In the genomic region with DNA sequence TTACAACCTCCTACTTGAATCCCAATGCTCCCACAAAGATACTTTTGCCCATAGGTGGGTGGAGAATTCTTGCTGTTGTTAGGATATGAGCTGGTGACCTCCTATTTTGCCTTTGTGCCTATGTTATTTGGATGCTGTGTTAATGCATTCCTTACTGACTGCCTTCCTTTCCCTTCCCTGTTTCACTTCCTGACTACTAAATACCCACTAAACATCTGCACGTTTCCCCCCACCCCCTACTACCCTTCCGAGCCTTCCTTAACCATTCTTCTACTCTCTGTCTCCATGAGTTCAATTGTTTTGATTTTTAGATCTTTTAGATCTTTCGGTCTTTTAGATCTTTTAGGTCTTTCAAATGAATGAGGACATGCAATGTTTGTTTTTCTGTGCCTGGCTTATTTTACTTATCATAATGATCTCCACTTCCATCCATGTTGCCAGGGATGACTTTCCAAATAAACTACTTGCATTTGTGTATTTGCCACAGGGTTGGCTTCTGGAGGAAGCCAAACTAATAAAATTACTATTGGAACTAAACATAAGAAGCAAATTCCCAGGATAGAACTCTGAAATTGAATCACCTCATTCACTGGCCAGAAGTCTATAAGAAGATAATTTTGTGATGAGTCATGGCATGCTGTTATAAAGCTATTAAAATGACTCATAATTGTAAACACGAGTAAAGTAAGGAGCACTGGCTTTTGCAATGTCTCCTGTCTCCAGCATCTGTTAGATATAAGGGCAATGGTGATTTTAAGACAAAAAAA, we compare ENCODE assay signal across 1 cellular context.
TF ChIP-seq lines count a peak whose summit lies in the region.

No MANE protein-coding gene starts in this region.

TF ChIP-seq in HepG2, 621 proteins besides CTCF, POLR2A, EP300 and RAD21 (continued from another document):
- TF ChIP-seq, protein P1, sequence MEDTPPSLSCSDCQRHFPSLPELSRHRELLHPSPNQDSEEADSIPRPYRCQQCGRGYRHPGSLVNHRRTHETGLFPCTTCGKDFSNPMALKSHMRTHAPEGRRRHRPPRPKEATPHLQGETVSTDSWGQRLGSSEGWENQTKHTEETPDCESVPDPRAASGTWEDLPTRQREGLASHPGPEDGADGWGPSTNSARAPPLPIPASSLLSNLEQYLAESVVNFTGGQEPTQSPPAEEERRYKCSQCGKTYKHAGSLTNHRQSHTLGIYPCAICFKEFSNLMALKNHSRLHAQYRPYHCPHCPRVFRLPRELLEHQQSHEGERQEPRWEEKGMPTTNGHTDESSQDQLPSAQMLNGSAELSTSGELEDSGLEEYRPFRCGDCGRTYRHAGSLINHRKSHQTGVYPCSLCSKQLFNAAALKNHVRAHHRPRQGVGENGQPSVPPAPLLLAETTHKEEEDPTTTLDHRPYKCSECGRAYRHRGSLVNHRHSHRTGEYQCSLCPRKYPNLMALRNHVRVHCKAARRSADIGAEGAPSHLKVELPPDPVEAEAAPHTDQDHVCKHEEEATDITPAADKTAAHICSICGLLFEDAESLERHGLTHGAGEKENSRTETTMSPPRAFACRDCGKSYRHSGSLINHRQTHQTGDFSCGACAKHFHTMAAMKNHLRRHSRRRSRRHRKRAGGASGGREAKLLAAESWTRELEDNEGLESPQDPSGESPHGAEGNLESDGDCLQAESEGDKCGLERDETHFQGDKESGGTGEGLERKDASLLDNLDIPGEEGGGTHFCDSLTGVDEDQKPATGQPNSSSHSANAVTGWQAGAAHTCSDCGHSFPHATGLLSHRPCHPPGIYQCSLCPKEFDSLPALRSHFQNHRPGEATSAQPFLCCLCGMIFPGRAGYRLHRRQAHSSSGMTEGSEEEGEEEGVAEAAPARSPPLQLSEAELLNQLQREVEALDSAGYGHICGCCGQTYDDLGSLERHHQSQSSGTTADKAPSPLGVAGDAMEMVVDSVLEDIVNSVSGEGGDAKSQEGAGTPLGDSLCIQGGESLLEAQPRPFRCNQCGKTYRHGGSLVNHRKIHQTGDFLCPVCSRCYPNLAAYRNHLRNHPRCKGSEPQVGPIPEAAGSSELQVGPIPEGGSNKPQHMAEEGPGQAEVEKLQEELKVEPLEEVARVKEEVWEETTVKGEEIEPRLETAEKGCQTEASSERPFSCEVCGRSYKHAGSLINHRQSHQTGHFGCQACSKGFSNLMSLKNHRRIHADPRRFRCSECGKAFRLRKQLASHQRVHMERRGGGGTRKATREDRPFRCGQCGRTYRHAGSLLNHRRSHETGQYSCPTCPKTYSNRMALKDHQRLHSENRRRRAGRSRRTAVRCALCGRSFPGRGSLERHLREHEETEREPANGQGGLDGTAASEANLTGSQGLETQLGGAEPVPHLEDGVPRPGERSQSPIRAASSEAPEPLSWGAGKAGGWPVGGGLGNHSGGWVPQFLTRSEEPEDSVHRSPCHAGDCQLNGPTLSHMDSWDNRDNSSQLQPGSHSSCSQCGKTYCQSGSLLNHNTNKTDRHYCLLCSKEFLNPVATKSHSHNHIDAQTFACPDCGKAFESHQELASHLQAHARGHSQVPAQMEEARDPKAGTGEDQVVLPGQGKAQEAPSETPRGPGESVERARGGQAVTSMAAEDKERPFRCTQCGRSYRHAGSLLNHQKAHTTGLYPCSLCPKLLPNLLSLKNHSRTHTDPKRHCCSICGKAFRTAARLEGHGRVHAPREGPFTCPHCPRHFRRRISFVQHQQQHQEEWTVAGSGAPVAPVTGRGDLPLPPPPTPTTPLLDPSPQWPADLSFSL (CRISPR knock-in tag; IDR thresholded peaks at IDR 0.05): no peak
- TF ChIP-seq ZNF367 (CRISPR knock-in tag; IDR thresholded peaks at IDR 0.05; ENCODE audit: borderline replicate concordance): no peak
